In the genomic region with DNA sequence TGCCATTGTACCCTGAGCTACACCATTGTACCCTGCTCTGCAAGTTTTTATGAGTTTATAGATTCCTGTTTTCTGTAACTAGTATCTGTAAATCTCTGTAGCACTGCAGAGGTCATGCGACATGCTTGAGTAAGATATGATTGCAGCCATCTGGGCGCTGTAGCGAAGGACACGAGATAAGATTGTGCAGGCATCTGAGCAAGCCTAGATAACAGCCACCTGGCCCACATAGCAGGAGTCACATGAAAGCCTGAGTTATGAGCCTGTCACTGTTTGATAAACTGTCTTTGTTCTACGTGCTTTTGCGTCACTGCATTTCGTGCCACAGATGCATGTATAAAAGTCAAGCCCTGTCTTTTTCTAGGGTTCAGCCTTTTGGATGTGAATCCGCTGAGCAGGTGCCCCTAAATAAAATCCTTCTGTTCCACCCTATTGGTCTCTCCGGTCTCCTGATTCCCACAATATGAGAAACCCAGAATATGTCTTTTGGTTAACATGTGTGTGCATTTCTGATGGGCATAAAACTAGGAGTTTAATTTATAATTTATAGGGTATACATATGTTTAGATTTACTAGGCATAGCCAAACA, we compare ENCODE assay signal across 1 cellular context.
TF ChIP-seq lines count a peak whose summit lies in the region.

No MANE protein-coding gene starts in this region.

TF ChIP-seq in K562, 482 proteins besides CTCF, POLR2A, EP300 and RAD21 (continued from another document and continues in another):
- TF ChIP-seq, protein P1, sequence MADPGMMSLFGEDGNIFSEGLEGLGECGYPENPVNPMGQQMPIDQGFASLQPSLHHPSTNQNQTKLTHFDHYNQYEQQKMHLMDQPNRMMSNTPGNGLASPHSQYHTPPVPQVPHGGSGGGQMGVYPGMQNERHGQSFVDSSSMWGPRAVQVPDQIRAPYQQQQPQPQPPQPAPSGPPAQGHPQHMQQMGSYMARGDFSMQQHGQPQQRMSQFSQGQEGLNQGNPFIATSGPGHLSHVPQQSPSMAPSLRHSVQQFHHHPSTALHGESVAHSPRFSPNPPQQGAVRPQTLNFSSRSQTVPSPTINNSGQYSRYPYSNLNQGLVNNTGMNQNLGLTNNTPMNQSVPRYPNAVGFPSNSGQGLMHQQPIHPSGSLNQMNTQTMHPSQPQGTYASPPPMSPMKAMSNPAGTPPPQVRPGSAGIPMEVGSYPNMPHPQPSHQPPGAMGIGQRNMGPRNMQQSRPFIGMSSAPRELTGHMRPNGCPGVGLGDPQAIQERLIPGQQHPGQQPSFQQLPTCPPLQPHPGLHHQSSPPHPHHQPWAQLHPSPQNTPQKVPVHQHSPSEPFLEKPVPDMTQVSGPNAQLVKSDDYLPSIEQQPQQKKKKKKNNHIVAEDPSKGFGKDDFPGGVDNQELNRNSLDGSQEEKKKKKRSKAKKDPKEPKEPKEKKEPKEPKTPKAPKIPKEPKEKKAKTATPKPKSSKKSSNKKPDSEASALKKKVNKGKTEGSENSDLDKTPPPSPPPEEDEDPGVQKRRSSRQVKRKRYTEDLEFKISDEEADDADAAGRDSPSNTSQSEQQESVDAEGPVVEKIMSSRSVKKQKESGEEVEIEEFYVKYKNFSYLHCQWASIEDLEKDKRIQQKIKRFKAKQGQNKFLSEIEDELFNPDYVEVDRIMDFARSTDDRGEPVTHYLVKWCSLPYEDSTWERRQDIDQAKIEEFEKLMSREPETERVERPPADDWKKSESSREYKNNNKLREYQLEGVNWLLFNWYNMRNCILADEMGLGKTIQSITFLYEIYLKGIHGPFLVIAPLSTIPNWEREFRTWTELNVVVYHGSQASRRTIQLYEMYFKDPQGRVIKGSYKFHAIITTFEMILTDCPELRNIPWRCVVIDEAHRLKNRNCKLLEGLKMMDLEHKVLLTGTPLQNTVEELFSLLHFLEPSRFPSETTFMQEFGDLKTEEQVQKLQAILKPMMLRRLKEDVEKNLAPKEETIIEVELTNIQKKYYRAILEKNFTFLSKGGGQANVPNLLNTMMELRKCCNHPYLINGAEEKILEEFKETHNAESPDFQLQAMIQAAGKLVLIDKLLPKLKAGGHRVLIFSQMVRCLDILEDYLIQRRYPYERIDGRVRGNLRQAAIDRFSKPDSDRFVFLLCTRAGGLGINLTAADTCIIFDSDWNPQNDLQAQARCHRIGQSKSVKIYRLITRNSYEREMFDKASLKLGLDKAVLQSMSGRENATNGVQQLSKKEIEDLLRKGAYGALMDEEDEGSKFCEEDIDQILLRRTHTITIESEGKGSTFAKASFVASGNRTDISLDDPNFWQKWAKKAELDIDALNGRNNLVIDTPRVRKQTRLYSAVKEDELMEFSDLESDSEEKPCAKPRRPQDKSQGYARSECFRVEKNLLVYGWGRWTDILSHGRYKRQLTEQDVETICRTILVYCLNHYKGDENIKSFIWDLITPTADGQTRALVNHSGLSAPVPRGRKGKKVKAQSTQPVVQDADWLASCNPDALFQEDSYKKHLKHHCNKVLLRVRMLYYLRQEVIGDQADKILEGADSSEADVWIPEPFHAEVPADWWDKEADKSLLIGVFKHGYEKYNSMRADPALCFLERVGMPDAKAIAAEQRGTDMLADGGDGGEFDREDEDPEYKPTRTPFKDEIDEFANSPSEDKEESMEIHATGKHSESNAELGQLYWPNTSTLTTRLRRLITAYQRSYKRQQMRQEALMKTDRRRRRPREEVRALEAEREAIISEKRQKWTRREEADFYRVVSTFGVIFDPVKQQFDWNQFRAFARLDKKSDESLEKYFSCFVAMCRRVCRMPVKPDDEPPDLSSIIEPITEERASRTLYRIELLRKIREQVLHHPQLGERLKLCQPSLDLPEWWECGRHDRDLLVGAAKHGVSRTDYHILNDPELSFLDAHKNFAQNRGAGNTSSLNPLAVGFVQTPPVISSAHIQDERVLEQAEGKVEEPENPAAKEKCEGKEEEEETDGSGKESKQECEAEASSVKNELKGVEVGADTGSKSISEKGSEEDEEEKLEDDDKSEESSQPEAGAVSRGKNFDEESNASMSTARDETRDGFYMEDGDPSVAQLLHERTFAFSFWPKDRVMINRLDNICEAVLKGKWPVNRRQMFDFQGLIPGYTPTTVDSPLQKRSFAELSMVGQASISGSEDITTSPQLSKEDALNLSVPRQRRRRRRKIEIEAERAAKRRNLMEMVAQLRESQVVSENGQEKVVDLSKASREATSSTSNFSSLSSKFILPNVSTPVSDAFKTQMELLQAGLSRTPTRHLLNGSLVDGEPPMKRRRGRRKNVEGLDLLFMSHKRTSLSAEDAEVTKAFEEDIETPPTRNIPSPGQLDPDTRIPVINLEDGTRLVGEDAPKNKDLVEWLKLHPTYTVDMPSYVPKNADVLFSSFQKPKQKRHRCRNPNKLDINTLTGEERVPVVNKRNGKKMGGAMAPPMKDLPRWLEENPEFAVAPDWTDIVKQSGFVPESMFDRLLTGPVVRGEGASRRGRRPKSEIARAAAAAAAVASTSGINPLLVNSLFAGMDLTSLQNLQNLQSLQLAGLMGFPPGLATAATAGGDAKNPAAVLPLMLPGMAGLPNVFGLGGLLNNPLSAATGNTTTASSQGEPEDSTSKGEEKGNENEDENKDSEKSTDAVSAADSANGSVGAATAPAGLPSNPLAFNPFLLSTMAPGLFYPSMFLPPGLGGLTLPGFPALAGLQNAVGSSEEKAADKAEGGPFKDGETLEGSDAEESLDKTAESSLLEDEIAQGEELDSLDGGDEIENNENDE (IDR thresholded peaks at IDR 0.05; ENCODE audit: low read depth, low read length) = no peak
- TF ChIP-seq RBFOX2 (IDR thresholded peaks at IDR 0.05; ENCODE audit: low read depth, low read length) (no peak), SOX6 (IDR thresholded peaks at IDR 0.05) (peak; percentile 88), NBN (IDR thresholded peaks at IDR 0.05; ENCODE audit: low read depth) (no peak), NFE2L1 (tag; IDR thresholded peaks at IDR 0.05; ENCODE audit: borderline replicate concordance, low read depth) (no peak), ZNF707 (CRISPR knock-in tag; conservative IDR thresholded peaks at IDR 0.05) (no peak), ZNF41 (CRISPR knock-in tag; conservative IDR thresholded peaks at IDR 0.05) (peak; percentile 69; the same call in 1 of the 2 replicates), ZNF764 (CRISPR knock-in tag; IDR thresholded peaks at IDR 0.05; ENCODE audit: low read depth) (no peak), MYNN (IDR thresholded peaks at IDR 0.05) (no peak), MYNN (CRISPR knock-in tag; IDR thresholded peaks at IDR 0.05) (no peak), ZNF232 (CRISPR knock-in tag; IDR thresholded peaks at IDR 0.05) (no peak), ZNF717 (CRISPR knock-in tag; IDR thresholded peaks at IDR 0.05) (no peak), BRD9 (IDR thresholded peaks at IDR 0.05; ENCODE audit: low read depth, partially characterized antibody) (no peak), TAF9B (IDR thresholded peaks at IDR 0.05; ENCODE audit: partially characterized antibody) (no peak), ZNF12 (CRISPR knock-in tag; IDR thresholded peaks at IDR 0.05) (no peak), POLR3G (IDR thresholded peaks at IDR 0.05; ENCODE audit: extremely low read depth, insufficient read length, insufficient replicate concordance) (no peak), RCOR1 (IDR thresholded peaks at IDR 0.05; ENCODE audit: borderline replicate concordance in 1 of 2, low read depth in 2 of 2, low read length in 2 of 2) (peak in 1 of 2 experiments; percentile 78; a peak in 2 of 4 replicates), PHB2 (IDR thresholded peaks at IDR 0.05; ENCODE audit: low read depth) (no peak), DIDO1 (tag; IDR thresholded peaks at IDR 0.05; ENCODE audit: low read depth) (no peak), NFIC (IDR thresholded peaks at IDR 0.05) (peak; percentile 60), SAFB2 (IDR thresholded peaks at IDR 0.05; ENCODE audit: borderline replicate concordance, low read depth, low read length, severe bottlenecking) (no peak), L3MBTL2 (IDR thresholded peaks at IDR 0.05) (no peak), TOE1 (IDR thresholded peaks at IDR 0.05; ENCODE audit: borderline replicate concordance) (no peak), TOE1 (CRISPR knock-in tag; IDR thresholded peaks at IDR 0.05; ENCODE audit: borderline replicate concordance, low read depth) (no peak), HNRNPK (IDR thresholded peaks at IDR 0.05; ENCODE audit: low read depth, low read length, poor library complexity, severe bottlenecking) (no peak), GTF2F1 (IDR thresholded peaks at IDR 0.05; ENCODE audit: low read depth, low read length) (no peak), IRF2 (CRISPR knock-in tag; IDR thresholded peaks at IDR 0.05) (no peak), SIN3B (IDR thresholded peaks at IDR 0.05; ENCODE audit: low read depth) (no peak), CTBP1 (IDR thresholded peaks at IDR 0.05; ENCODE audit: borderline replicate concordance) (no peak), ESRRA (IDR thresholded peaks at IDR 0.05; ENCODE audit: borderline replicate concordance, low read depth) (no peak), MXI1 (IDR thresholded peaks at IDR 0.05; ENCODE audit: low read depth, low read length) (no peak), E2F3 (CRISPR knock-in tag; IDR thresholded peaks at IDR 0.05) (no peak), OTX1 (CRISPR knock-in tag; IDR thresholded peaks at IDR 0.05) (no peak), RNF2 (IDR thresholded peaks at IDR 0.05) (no peak)
- TF ChIP-seq, protein P2, sequence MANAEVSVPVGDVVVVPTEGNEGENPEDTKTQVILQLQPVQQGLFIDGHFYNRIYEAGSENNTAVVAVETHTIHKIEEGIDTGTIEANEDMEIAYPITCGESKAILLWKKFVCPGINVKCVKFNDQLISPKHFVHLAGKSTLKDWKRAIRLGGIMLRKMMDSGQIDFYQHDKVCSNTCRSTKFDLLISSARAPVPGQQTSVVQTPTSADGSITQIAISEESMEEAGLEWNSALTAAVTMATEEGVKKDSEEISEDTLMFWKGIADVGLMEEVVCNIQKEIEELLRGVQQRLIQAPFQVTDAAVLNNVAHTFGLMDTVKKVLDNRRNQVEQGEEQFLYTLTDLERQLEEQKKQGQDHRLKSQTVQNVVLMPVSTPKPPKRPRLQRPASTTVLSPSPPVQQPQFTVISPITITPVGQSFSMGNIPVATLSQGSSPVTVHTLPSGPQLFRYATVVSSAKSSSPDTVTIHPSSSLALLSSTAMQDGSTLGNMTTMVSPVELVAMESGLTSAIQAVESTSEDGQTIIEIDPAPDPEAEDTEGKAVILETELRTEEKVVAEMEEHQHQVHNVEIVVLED (CRISPR knock-in tag; IDR thresholded peaks at IDR 0.05) = peak; percentile 50
- TF ChIP-seq, protein P3, sequence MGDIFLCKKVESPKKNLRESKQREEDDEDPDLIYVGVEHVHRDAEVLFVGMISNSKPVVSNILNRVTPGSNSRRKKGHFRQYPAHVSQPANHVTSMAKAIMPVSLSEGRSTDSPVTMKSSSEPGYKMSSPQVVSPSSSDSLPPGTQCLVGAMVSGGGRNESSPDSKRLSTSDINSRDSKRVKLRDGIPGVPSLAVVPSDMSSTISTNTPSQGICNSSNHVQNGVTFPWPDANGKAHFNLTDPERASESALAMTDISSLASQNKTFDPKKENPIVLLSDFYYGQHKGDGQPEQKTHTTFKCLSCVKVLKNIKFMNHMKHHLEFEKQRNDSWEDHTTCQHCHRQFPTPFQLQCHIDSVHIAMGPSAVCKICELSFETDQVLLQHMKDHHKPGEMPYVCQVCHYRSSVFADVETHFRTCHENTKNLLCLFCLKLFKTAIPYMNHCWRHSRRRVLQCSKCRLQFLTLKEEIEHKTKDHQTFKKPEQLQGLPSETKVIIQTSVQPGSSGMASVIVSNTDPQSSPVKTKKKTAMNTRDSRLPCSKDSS (IDR thresholded peaks at IDR 0.05; ENCODE audit: low read depth, partially characterized antibody) = no peak
- TF ChIP-seq, protein P4, sequence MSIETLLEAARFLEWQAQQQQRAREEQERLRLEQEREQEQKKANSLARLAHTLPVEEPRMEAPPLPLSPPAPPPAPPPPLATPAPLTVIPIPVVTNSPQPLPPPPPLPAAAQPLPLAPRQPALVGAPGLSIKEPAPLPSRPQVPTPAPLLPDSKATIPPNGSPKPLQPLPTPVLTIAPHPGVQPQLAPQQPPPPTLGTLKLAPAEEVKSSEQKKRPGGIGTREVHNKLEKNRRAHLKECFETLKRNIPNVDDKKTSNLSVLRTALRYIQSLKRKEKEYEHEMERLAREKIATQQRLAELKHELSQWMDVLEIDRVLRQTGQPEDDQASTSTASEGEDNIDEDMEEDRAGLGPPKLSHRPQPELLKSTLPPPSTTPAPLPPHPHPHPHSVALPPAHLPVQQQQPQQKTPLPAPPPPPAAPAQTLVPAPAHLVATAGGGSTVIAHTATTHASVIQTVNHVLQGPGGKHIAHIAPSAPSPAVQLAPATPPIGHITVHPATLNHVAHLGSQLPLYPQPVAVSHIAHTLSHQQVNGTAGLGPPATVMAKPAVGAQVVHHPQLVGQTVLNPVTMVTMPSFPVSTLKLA (conservative IDR thresholded peaks at IDR 0.05) = no peak
- TF ChIP-seq, protein P5, sequence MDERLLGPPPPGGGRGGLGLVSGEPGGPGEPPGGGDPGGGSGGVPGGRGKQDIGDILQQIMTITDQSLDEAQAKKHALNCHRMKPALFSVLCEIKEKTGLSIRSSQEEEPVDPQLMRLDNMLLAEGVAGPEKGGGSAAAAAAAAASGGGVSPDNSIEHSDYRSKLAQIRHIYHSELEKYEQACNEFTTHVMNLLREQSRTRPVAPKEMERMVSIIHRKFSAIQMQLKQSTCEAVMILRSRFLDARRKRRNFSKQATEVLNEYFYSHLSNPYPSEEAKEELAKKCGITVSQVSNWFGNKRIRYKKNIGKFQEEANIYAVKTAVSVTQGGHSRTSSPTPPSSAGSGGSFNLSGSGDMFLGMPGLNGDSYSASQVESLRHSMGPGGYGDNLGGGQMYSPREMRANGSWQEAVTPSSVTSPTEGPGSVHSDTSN (CRISPR knock-in tag; IDR thresholded peaks at IDR 0.05; ENCODE audit: low read depth) = peak; percentile 13; the same call in 1 of the 2 replicates
- TF ChIP-seq, protein P5 (tag; conservative IDR thresholded peaks at IDR 0.05; ENCODE audit: low read depth) = peak; percentile 88
- TF ChIP-seq, protein P6, sequence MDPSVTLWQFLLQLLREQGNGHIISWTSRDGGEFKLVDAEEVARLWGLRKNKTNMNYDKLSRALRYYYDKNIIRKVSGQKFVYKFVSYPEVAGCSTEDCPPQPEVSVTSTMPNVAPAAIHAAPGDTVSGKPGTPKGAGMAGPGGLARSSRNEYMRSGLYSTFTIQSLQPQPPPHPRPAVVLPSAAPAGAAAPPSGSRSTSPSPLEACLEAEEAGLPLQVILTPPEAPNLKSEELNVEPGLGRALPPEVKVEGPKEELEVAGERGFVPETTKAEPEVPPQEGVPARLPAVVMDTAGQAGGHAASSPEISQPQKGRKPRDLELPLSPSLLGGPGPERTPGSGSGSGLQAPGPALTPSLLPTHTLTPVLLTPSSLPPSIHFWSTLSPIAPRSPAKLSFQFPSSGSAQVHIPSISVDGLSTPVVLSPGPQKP (CRISPR knock-in tag; IDR thresholded peaks at IDR 0.05) = no peak
- TF ChIP-seq, protein P7, sequence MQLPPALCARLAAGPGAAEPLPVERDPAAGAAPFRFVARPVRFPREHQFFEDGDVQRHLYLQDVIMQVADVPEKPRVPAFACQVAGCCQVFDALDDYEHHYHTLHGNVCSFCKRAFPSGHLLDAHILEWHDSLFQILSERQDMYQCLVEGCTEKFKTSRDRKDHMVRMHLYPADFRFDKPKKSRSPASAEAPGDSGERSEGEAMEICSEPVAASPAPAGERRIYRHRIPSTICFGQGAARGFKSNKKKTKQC (CRISPR knock-in tag; IDR thresholded peaks at IDR 0.05) = no peak
